Comparison of ENCODE assay signal across 8 cellular contexts in the genomic region with DNA sequence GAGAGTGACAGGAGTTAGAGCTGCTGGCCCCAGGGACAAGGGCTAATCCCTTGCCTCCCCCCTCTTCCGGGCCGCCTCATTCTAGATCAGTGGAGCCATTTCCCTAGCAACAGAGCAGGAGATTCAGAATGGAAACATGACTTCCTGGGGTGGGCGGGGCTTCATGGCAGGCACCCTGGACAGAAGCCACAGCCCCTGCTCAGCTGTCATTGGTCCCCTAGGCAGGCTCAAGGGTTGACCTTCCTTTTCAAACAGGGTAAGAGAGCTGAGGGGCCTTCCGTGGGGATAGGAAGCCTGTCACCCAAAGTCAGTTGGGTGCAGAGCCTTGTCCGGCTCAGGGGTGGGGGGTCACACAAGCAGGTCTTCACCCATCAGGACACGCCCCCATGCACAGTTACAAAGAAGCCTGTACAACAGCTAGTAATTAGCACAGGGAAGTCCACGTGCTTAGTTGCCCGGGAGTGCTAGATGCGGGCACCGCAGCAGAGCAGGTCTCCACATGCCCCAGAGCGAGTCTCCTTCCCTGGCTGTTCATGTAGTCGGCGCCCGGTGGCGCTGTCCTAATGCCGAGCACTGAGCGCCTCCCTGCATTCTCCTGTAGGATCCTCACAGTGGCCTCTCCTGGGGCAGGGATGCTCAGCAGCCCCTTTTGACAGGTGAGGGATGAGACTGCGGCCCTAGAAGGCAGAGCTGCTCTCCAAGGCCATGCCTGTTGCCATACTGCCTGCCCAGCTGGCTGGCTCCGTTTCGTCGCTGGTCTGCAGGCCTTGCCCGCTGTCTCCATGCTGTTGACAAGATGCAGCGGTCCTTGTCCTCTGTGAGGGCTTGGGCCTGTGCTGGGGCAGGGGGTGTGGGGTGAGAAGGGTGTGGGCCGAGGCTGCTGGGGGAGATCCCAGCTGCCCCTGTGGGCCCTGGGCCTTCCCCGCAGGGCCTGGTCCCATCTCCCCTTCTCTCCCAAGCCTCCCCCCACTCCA. TPM values are rescaled to one million over a fixed set of nuclear protein-coding genes. Genes with fewer than 3 reads are reported as not detected.
DNase-seq lines count a peak whose midpoint lies in the region; ATAC-seq and TF ChIP-seq lines count a peak whose summit lies in the region.

No MANE protein-coding gene starts in this region.

- H2AFZ ChIP-seq in neuron (ENCODE audit: low read depth, low read length) = no peak overlapping the region

- TF ChIP-seq CTCF in GM20000 (IDR thresholded peaks at IDR 0.05; ENCODE audit: extremely low read depth, missing control alignments) = no peak
- no peak for TF ChIP-seq CTCF in fibroblast of pulmonary artery (IDR thresholded peaks at IDR 0.05; ENCODE audit: low read length, missing control alignments)

- H3K4me3 ChIP-seq in fibroblast of pulmonary artery (replicated peaks; ENCODE audit: low read depth, low read length) = no peak overlapping the region
- peak overlapping the region; percentile 17 for H3K4me3 ChIP-seq in neuron (ENCODE audit: low read length)

- peak; percentile 72 for DNase-seq in AG20443 (ENCODE audit: low spot score)
- peak; percentile 88 for DNase-seq in GM20000 (ENCODE audit: low spot score)
- peak; percentile 57 for DNase-seq in NCI-H2171 treated with DMSO at 0.1 percent for 48 hours (lab: John Stamatoyannopoulos, UW)
- DNase-seq in activated CD4-positive, alpha-beta T cell treated with anti-CD3 and anti-CD28 coated beads, Interleukin-2, amount 10 ng/mL, durations not matched to agents 7 days and 5 days = peak; percentile 62
- peak; percentile 74 for DNase-seq in fibroblast of pulmonary artery (ENCODE audit: low read depth)

- no peaks in the 10 kb centered on the region for H3K27me3 Mint-ChIP-seq in activated CD4-positive, alpha-beta T cell treated with anti-CD3 and anti-CD28 coated beads, Interleukin-2, amount 10 ng/mL, durations not matched to agents 7 days and 5 days

- H3K9me3 ChIP-seq in neuron (ENCODE audit: low read length) = no peaks in the 10 kb centered on the region

- ATAC-seq in GM18870 (IDR thresholded peaks at IDR 0.05; ENCODE audit: unreplicated experiment) (no peak), HG03520 (IDR thresholded peaks at IDR 0.05; ENCODE audit: unreplicated experiment) (no peak)

- POLR2A ChIA-PET in activated CD4-positive, alpha-beta T cell treated with anti-CD3 and anti-CD28 coated beads, Interleukin-2, amount 10 ng/mL, durations not matched to agents 7 days and 5 days (lab: Charles Lee) = interaction anchor here (0.6 kb wide), 1 partner anchor 95 kb away, joined by 3 read pairs; no protein-coding TSS in a partner anchor

- no peaks in the 10 kb centered on the region for H3K27me3 ChIP-seq in neuron (ENCODE audit: insufficient read depth, low read length)

- H3K4me3 Mint-ChIP-seq in activated CD4-positive, alpha-beta T cell treated with anti-CD3 and anti-CD28 coated beads, Interleukin-2, amount 10 ng/mL, durations not matched to agents 7 days and 5 days = no peak overlapping the region

- CTCF ChIA-PET in activated CD4-positive, alpha-beta T cell treated with anti-CD3 and anti-CD28 coated beads, Interleukin-2, amount 10 ng/mL, durations not matched to agents 7 days and 5 days (lab: Charles Lee) = interaction anchor here (0.8 to 1.7 kb wide), 4 partner anchors 17 to 138 kb away, joined by 3 to 6 read pairs (median 4); no protein-coding TSS in a partner anchor

- peaks cover 53% of the 10 kb centered on the region for H3K4me1 ChIP-seq in neuron (ENCODE audit: insufficient read depth, low read length)

- H3K36me3 Mint-ChIP-seq in activated CD4-positive, alpha-beta T cell treated with anti-CD3 and anti-CD28 coated beads, Interleukin-2, amount 10 ng/mL, durations not matched to agents 7 days and 5 days (ENCODE audit: low read depth) = peaks cover 4% of the 10 kb centered on the region

- H3K4me1 Mint-ChIP-seq in activated CD4-positive, alpha-beta T cell treated with anti-CD3 and anti-CD28 coated beads, Interleukin-2, amount 10 ng/mL, durations not matched to agents 7 days and 5 days = peaks cover 33% of the 10 kb centered on the region

- peaks cover 22% of the 10 kb centered on the region for H3K36me3 ChIP-seq in neuron (ENCODE audit: insufficient read depth, low read length)

- peak overlapping the region; percentile 57 for H3K27ac Mint-ChIP-seq in activated CD4-positive, alpha-beta T cell treated with anti-CD3 and anti-CD28 coated beads, Interleukin-2, amount 10 ng/mL, durations not matched to agents 7 days and 5 days

- no peaks in the 10 kb centered on the region for H3K9me3 Mint-ChIP-seq in activated CD4-positive, alpha-beta T cell treated with anti-CD3 and anti-CD28 coated beads, Interleukin-2, amount 10 ng/mL, durations not matched to agents 7 days and 5 days

RNA-seq across cellular contexts. Expression of a gene that starts 5.1 kb away (rescaled TPM):
- total RNA-seq in activated CD4-positive, alpha-beta T cell treated with anti-CD3 and anti-CD28 coated beads, Interleukin-2, amount 10 ng/mL, durations not matched to agents 7 days and 5 days = 10 to 100 TPM; 17.1 to 17.9 TPM

RNA-seq across cellular contexts. Expression of a gene that starts 54.5 kb away (rescaled TPM):
- total RNA-seq in activated CD4-positive, alpha-beta T cell treated with anti-CD3 and anti-CD28 coated beads, Interleukin-2, amount 10 ng/mL, durations not matched to agents 7 days and 5 days = 1 to 10 TPM; 3.5 TPM

RNA-seq across cellular contexts. Expression of a gene that starts 57.8 kb away (rescaled TPM):
- total RNA-seq in activated CD4-positive, alpha-beta T cell treated with anti-CD3 and anti-CD28 coated beads, Interleukin-2, amount 10 ng/mL, durations not matched to agents 7 days and 5 days = 100 to 1,000 TPM; 222 to 242 TPM
